Comparison of ENCODE assay signal across 19 cellular contexts in genomic region chr6:6314601-6315000, GRCh38. TPM values are rescaled to one million over a fixed set of nuclear protein-coding genes. Genes with fewer than 3 reads are reported as not detected.
"Had no signal": no experiment of that assay in that cellular context is flagged by ENCODE, and none has a peak within 500 bp of the region (broad histone marks: within the 10 kb centered on the region; RNA-seq: fewer than 3 reads in every experiment).

No MANE protein-coding gene starts in this region.

- ATAC-seq: activated T-cell treated with anti-CD3 and anti-CD28 coated beads, Interleukin-2, amount 50 U/mL, for 4 hours; left cardiac atrium had no signal

- H3K27me3 ChIP-seq: colonic mucosa, ovary had no signal

- DNase-seq: activated CD4-positive, alpha-beta memory T cell treated with anti-CD3 and anti-CD28 coated beads for 36 hours; activated CD4-positive, alpha-beta T cell treated with anti-CD3 and anti-CD28 coated beads for 1 hour; activated effector memory CD4-positive, alpha-beta T cell treated with anti-CD3 and anti-CD28 coated beads, Interleukin-2, amount 50 U/mL, for 16 hours; activated T-cell treated with anti-CD3 and anti-CD28 coated beads, Interleukin-2, amount 50 U/mL, for 4 hours; caudate nucleus; colonic mucosa; effector CD4-positive, alpha-beta T cell; foreskin melanocyte; left cardiac atrium; midbrain; ovary; stimulated activated CD4-positive, alpha-beta T cell treated with anti-CD3 and anti-CD28 coated beads, Interleukin-12 subunit alpha, Interleukin-12 subunit beta, amount 100 ng/mL, for 4 hours; stimulated activated CD4-positive, alpha-beta T cell treated with anti-CD3 and anti-CD28 coated beads, Interleukin-2, amount 100 ng/mL, for 24 hours; tibial artery; uterus had no signal

- H3K36me3 ChIP-seq: colonic mucosa, ovary, tibial artery, uterus had no signal

- H3K27ac ChIP-seq: colonic mucosa, ovary, tibial artery, uterus, VCaP had no signal

- H3K4me1 ChIP-seq: colonic mucosa, tibial artery, uterus had no signal

- H3K9me3 ChIP-seq: colonic mucosa, ovary, tibial artery, uterus had no signal

- H3K4me3 ChIP-seq: colonic mucosa, lung, ovary, tibial artery, uterus had no signal

RNA-seq across cellular contexts. Expression of gene F13A1, which starts 5.9 kb away (rescaled TPM):
- total RNA-seq: activated CD4-positive, alpha-beta memory T cell treated with anti-CD3 and anti-CD28 coated beads for 36 hours; endothelial cell of umbilical vein; fibroblast of lung had no signal
